In genomic region chr16:19118938-19119431, GRCh38 we compare ENCODE assay signal across 8 cellular contexts. TPM values are rescaled to one million over a fixed set of nuclear protein-coding genes. Genes with fewer than 3 reads are reported as not detected.
DNase-seq lines count a peak whose midpoint lies in the region; ATAC-seq lines count a peak whose summit lies in the region.

No MANE protein-coding gene starts in this region.

- ATAC-seq in GM21381 (IDR thresholded peaks at IDR 0.05; ENCODE audit: unreplicated experiment) = no peak

- DNase-seq in stimulated activated naive CD4-positive, alpha-beta T cell treated with Interleukin-2 at 50 U/mL for 16 hours (lab: John Stamatoyannopoulos, UW) = peak; percentile 46
- no peak for DNase-seq in stimulated activated naive CD4-positive, alpha-beta T cell (lab: John Stamatoyannopoulos, UW)
- DNase-seq in activated CD4-positive, alpha-beta T cell treated with anti-CD3 and anti-CD28 coated beads, Interleukin-2, amount 10 ng/mL, durations not matched to agents 24 days and 14 days = peak; percentile 80
- DNase-seq in fibroblast of the conjunctiva (ENCODE audit: low read depth) (peak; percentile 71), putamen (ENCODE audit: low spot score) (peak; percentile 33), T1000 (lab: John Stamatoyannopoulos, UW) (no peak), NCI-H526 (lab: John Stamatoyannopoulos, UW) (no peak)

- intact Hi-C loops in activated CD4-positive, alpha-beta T cell treated with anti-CD3 and anti-CD28 coated beads, Interleukin-2, amount 10 ng/mL, durations not matched to agents 24 days and 14 days (cut with micrococcal nuclease) = loop anchor here (1.0 to 5.0 kb wide), 6 partner anchors 8 to 404 kb away; partner anchors contain the start of genes CCP110, GDE1 and SYT17

- H3K4me1 Mint-ChIP-seq in activated CD4-positive, alpha-beta T cell treated with anti-CD3 and anti-CD28 coated beads, Interleukin-2, amount 10 ng/mL, durations not matched to agents 24 days and 14 days = peaks cover 36% of the 10 kb centered on the region

- peaks cover 54% of the 10 kb centered on the region for H3K36me3 Mint-ChIP-seq in activated CD4-positive, alpha-beta T cell treated with anti-CD3 and anti-CD28 coated beads, Interleukin-2, amount 10 ng/mL, durations not matched to agents 24 days and 14 days (ENCODE audit: low read depth)

- no peaks in the 10 kb centered on the region for H3K27me3 Mint-ChIP-seq in activated CD4-positive, alpha-beta T cell treated with anti-CD3 and anti-CD28 coated beads, Interleukin-2, amount 10 ng/mL, durations not matched to agents 24 days and 14 days

- peak overlapping the region; percentile 79 for H3K4me3 Mint-ChIP-seq in activated CD4-positive, alpha-beta T cell treated with anti-CD3 and anti-CD28 coated beads, Interleukin-2, amount 10 ng/mL, durations not matched to agents 24 days and 14 days

- peak overlapping the region; percentile 91 for H3K27ac Mint-ChIP-seq in activated CD4-positive, alpha-beta T cell treated with anti-CD3 and anti-CD28 coated beads, Interleukin-2, amount 10 ng/mL, durations not matched to agents 24 days and 14 days

- no peaks in the 10 kb centered on the region for H3K9me3 Mint-ChIP-seq in activated CD4-positive, alpha-beta T cell treated with anti-CD3 and anti-CD28 coated beads, Interleukin-2, amount 10 ng/mL, durations not matched to agents 24 days and 14 days

RNA-seq across cellular contexts. Expression of gene ITPRIPL2, which starts 5.2 kb away (rescaled TPM):
- total RNA-seq in activated CD4-positive, alpha-beta T cell treated with anti-CD3 and anti-CD28 coated beads, Interleukin-2, amount 10 ng/mL, durations not matched to agents 24 days and 14 days = 57.6 and 58.4 TPM in 2 replicates

RNA-seq across cellular contexts. Expression of gene SYT17, which starts 49.1 kb away (rescaled TPM):
- 1.3 and 1.9 TPM in 2 replicates for total RNA-seq in activated CD4-positive, alpha-beta T cell treated with anti-CD3 and anti-CD28 coated beads, Interleukin-2, amount 10 ng/mL, durations not matched to agents 24 days and 14 days

RNA-seq across cellular contexts. Expression of gene COQ7, which starts 51.6 kb away (rescaled TPM):
- total RNA-seq in activated CD4-positive, alpha-beta T cell treated with anti-CD3 and anti-CD28 coated beads, Interleukin-2, amount 10 ng/mL, durations not matched to agents 24 days and 14 days = 21.6 and 22.0 TPM in 2 replicates

Comparison
In these comparisons a context has a peak if more than half of its experiments do, and no peak if none do; other contexts are left out.
1. DNase-seq: peak in stimulated activated naive CD4-positive, alpha-beta T cell treated with Interleukin-2 at 50 U/mL for 16 hours (single experiment), activated CD4-positive, alpha-beta T cell treated with anti-CD3 and anti-CD28 coated beads, Interleukin-2, amount 10 ng/mL, durations not matched to agents 24 days and 14 days (single experiment), fibroblast of the conjunctiva (single experiment) and putamen (single experiment); none in stimulated activated naive CD4-positive, alpha-beta T cell (0 of 6), T1000 (single experiment) and NCI-H526 (0 of 2).